31 cellular contexts compared by ENCODE assay signal in the genomic region with DNA sequence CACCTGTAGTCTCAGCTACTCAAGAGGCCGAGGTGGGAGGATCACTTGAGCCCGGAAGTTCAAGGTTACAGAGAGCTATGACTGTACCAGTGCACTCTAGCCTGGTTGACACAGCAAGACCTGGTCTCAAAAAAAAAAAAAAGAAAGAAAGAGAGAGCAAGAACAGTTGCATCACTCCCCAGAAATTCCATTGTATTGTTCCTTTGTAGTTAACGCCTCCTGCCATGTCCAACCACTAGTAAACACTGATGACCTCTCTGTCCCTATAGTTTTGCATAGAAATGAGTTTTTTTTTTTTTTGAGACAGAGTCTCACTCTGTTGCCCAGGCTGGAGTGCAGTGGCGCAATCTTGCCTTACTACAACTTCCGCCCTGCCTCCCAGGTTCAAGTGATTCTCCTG. TPM values are rescaled to one million over a fixed set of nuclear protein-coding genes. Genes with fewer than 3 reads are reported as not detected.
"Had no signal": no experiment of that assay in that cellular context is flagged by ENCODE, and none has a peak within 500 bp of the region (broad histone marks: within the 10 kb centered on the region; RNA-seq: fewer than 3 reads in every experiment).

No MANE protein-coding gene starts in this region.

- H3K4me1 ChIP-seq: foreskin keratinocyte, prostate gland had no signal

- H3K27ac Mint-ChIP-seq: endodermal cell, nephron progenitor cell had no signal

- ATAC-seq: esophagus mucosa; foreskin keratinocyte; heart right ventricle; left cardiac atrium; left lung; naive thymus-derived CD8-positive, alpha-beta T cell; right cardiac atrium; stimulated activated naive B cell treated with anti-CD40 and anti-IgM and Interleukin-4, amounts not matched to agents 10 μg/mL and 1 μg/mL and 100 μg/mL, for 72 hours had no signal

- H3K4me3 Mint-ChIP-seq: endodermal cell; naive thymus-derived CD8-positive, alpha-beta T cell; nephron progenitor cell; stimulated activated naive B cell treated with anti-CD40 and anti-IgM and Interleukin-4, amounts not matched to agents 10 μg/mL and 1 μg/mL and 100 μg/mL, for 72 hours; stimulated activated naive CD8-positive, alpha-beta T cell treated with anti-CD3 and anti-CD28 coated beads, Interleukin-15, Interleukin-2, amounts not matched to agents 100 ng/mL and 50 ng/mL, for 24 hours had no signal

- H3K9me3 Mint-ChIP-seq: endodermal cell; naive thymus-derived CD8-positive, alpha-beta T cell; nephron progenitor cell; stimulated activated naive B cell treated with anti-CD40 and anti-IgM and Interleukin-4, amounts not matched to agents 10 μg/mL and 1 μg/mL and 100 μg/mL, for 72 hours; stimulated activated naive CD8-positive, alpha-beta T cell treated with anti-CD3 and anti-CD28 coated beads, Interleukin-15, Interleukin-2, amounts not matched to agents 100 ng/mL and 50 ng/mL, for 24 hours had no signal

- H3K27me3 Mint-ChIP-seq: naive thymus-derived CD8-positive, alpha-beta T cell; stimulated activated naive B cell treated with anti-CD40 and anti-IgM and Interleukin-4, amounts not matched to agents 10 μg/mL and 1 μg/mL and 100 μg/mL, for 72 hours; stimulated activated naive CD8-positive, alpha-beta T cell treated with anti-CD3 and anti-CD28 coated beads, Interleukin-15, Interleukin-2, amounts not matched to agents 100 ng/mL and 50 ng/mL, for 24 hours had no signal

- H3K27me3 ChIP-seq: foreskin keratinocyte, heart right ventricle, left lung, spleen, tibial nerve, upper lobe of left lung, uterus had no signal

- H3K9me3 ChIP-seq: heart right ventricle, left lung, prostate gland, spleen, thoracic aorta, tibial nerve, upper lobe of left lung, uterus had no signal

- H3K27ac ChIP-seq: epithelial cell of prostate, foreskin keratinocyte, heart right ventricle, left lung, prostate gland, skin epidermis, spleen, thoracic aorta, tibial nerve, upper lobe of left lung, uterus had no signal

- DNase-seq: effector CD8-positive, alpha-beta T cell; endodermal cell; foreskin keratinocyte; glutamatergic neuron; heart right ventricle; hippocampal formation; left cardiac atrium; left lung; mesenchymal stem cell; midbrain; naive thymus-derived CD8-positive, alpha-beta T cell; nephron progenitor cell; nucleus accumbens; right cardiac atrium; spleen; stimulated activated CD4-positive, alpha-beta T cell treated with anti-CD3 and anti-CD28 coated beads, Interleukin-4, amount 100 ng/mL, for 4 hours; stimulated activated naive B cell treated with anti-CD40 and anti-IgM and Interleukin-4, amounts not matched to agents 10 μg/mL and 1 μg/mL and 100 μg/mL, for 72 hours; upper lobe of left lung; uterus had no signal

- H3K4me1 Mint-ChIP-seq: nephron progenitor cell had no signal

- H3K36me3 ChIP-seq: uterus had no signal

- H3K4me3 ChIP-seq: heart right ventricle, left lung, prostate gland, skin epidermis, spleen, thoracic aorta, tibial nerve, upper lobe of left lung, uterus had no signal

RNA-seq across cellular contexts. Expression of gene OR10V1, which starts 55.6 kb away (rescaled TPM):
- total RNA-seq: endodermal cell; esophagus mucosa; foreskin keratinocyte; heart right ventricle; kidney epithelial cell; left cardiac atrium; left lung; lower leg skin; lung microvascular endothelial cell; myocyte; naive thymus-derived CD8-positive, alpha-beta T cell; osteocyte; prostate gland; right cardiac atrium; spleen; thoracic aorta; tibial nerve; upper lobe of left lung; uterus had no signal
- polyA plus RNA-seq: foreskin keratinocyte; heart right ventricle; naive thymus-derived CD8-positive, alpha-beta T cell; right cardiac atrium; spleen had no signal
